In genomic region chrX:108584617-108585211, GRCh38 we compare ENCODE assay signal across 1 cellular context.
TF ChIP-seq lines count a peak whose summit lies in the region.

No MANE protein-coding gene starts in this region.

TF ChIP-seq in liver, 16 proteins besides CTCF, POLR2A, EP300 and RAD21 (continued from another document):
- TF ChIP-seq ZBTB33 (IDR thresholded peaks at IDR 0.05) (no peak), RXRA (IDR thresholded peaks at IDR 0.05) (no peak), ATF3 (IDR thresholded peaks at IDR 0.05) (no peak)
